In the genomic region with DNA sequence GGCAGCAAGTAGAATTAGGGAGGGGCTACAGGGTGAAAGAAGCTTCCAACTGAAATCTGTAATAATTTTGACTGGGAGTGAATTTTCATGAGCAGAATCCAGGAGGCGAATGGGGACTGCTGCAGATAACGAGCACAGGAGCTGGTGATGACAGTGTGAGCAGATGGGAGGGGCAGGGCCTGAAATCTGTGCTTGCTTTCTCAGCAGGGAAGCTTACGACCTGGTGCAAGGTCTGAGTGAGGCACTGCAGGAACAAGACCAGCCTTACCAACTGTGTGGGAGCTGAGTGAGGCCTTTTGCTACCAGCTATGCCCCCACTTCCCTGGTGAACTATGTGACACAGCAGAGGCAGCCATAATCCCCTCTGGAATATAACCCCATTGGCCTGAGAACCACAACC, we compare ENCODE assay signal across 25 cellular contexts.
"Had no signal": no experiment of that assay in that cellular context is flagged by ENCODE, and none has a peak within 500 bp of the region (broad histone marks: within the 10 kb centered on the region; RNA-seq: fewer than 3 reads in every experiment).

No MANE protein-coding gene starts in this region.

- H3K36me3 ChIP-seq: esophagus squamous epithelium, prostate gland, right atrium auricular region, stomach, thyroid gland had no signal

- H3K4me3 Mint-ChIP-seq: memory B cell; mesothelial cell of epicardium; naive thymus-derived CD4-positive, alpha-beta T cell; nephron had no signal

- H3K4me3 ChIP-seq: coronary artery, esophagus squamous epithelium, lung, prostate gland, right atrium auricular region, smooth muscle cell, stomach, thyroid gland had no signal

- H3K4me1 ChIP-seq: esophagus squamous epithelium, prostate gland, right atrium auricular region, stomach, thyroid gland had no signal

- H3K27ac ChIP-seq: coronary artery, esophagus squamous epithelium, prostate gland, right atrium auricular region, stomach, thyroid gland had no signal

- H3K4me1 Mint-ChIP-seq: memory B cell; mesothelial cell of epicardium; naive thymus-derived CD4-positive, alpha-beta T cell; nephron had no signal

- DNase-seq: dermis blood vessel endothelial cell; effector memory CD4-positive, alpha-beta T cell; erythroblast; esophagus squamous epithelium; foreskin melanocyte; hypothalamus; naive thymus-derived CD4-positive, alpha-beta T cell; nucleus accumbens; stimulated activated CD4-positive, alpha-beta T cell treated with anti-CD3 and anti-CD28 coated beads, Interleukin-12 subunit alpha, Interleukin-12 subunit beta, amount 100 ng/mL, for 4 hours; stimulated activated CD4-positive, alpha-beta T cell treated with anti-CD3 and anti-CD28 coated beads, Interleukin-1b, Interleukin-23, amount 100 ng/mL, for 48 hours; stimulated activated CD4-positive, alpha-beta T cell treated with anti-CD3 and anti-CD28 coated beads, Interleukin-4, amount 100 ng/mL, for 1 hour; stimulated activated CD8-positive, alpha-beta memory T cell treated with anti-CD3 and anti-CD28 coated beads, Interleukin-4, amount 100 ng/mL, for 48 hours; stimulated activated naive CD4-positive, alpha-beta T cell; stomach; thyroid gland; trophoblast cell had no signal

- H3K36me3 Mint-ChIP-seq: memory B cell; mesothelial cell of epicardium; naive thymus-derived CD4-positive, alpha-beta T cell had no signal

- H3K9me3 ChIP-seq: esophagus squamous epithelium, prostate gland, right atrium auricular region, thyroid gland had no signal

- H3K27ac Mint-ChIP-seq: memory B cell; mesothelial cell of epicardium; naive thymus-derived CD4-positive, alpha-beta T cell; nephron had no signal

- ATAC-seq: naive thymus-derived CD4-positive, alpha-beta T cell; sciatic nerve had no signal

- H3K27me3 ChIP-seq: esophagus squamous epithelium, right atrium auricular region, thyroid gland had no signal
